ENCODE assay signal across 13 cellular contexts in the genomic region with DNA sequence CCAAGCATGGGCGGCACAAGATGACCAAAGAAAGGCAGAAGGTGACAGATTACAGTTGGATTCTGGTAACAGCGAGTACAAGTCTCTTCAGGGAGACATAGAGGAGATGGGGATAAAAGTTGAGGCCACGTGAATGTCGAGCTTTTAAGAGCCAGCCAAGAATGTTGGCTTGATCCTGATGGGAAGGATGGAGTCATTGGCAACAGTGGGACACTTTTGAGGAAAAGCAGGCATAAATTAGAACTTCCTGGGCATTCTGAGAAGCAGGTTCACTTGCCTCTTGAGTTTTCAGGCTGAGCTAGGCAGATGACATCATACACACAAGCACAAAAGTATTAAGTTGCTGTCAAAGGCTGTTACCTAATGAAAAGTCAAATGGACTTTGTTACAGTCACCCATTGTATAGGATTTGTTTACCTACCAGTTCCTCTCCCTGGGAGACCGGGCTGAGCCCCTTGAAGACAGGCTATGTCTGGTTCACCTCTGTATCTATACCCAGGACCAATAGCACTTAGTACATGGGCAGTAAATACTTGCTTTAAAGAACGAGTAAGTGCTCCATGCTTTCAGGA. TPM values are rescaled to one million over a fixed set of nuclear protein-coding genes. Genes with fewer than 3 reads are reported as not detected.
DNase-seq lines count a peak whose midpoint lies in the region; ATAC-seq, FAIRE-seq and TF ChIP-seq lines count a peak whose summit lies in the region.
"Had no signal": no experiment of that assay in that cellular context is flagged by ENCODE, and none has a peak within 500 bp of the region (broad histone marks: within the 10 kb centered on the region; RNA-seq: fewer than 3 reads in every experiment).

No MANE protein-coding gene starts in this region.

- peak overlapping the region in 1 of 2 experiments; percentile 42; a peak in 1 of 4 replicates for H3K4me2 ChIP-seq in H1 (ENCODE audit: insufficient read depth in 1 of 2, low read depth in 2 of 2, low read length in 2 of 2)

- H3K27ac ChIP-seq in SK-N-MC (0 out of 2 replicates have a peak overlapping the region, but pooled peaks have one; percentile 9), H1 (ENCODE audit: low read depth, low read length) (no peak overlapping the region), rectal smooth muscle tissue (ENCODE audit: low read depth, low read length) (peak overlapping the region; percentile 76)

- no peaks in the 10 kb centered on the region for H3K27me3 ChIP-seq in H1 (replicated peaks in 1 of 4; ENCODE audit: control insufficient read depth in 3 of 4, extremely low read depth in 1 of 4, insufficient read depth in 3 of 4, low read length in 3 of 4)
- H3K27me3 ChIP-seq in rectal smooth muscle tissue (ENCODE audit: control insufficient read depth, insufficient read depth, low read length) = no peaks in the 10 kb centered on the region

- H2BK15ac ChIP-seq in H1 (ENCODE audit: low read length) = no peak overlapping the region

- no peaks in the 10 kb centered on the region for H3K9me3 Mint-ChIP-seq in T-helper 2 cell treated with Interferon-gamma antibody and Interleukin-4, amounts not matched to agents 5 μg/mL and 100 μg/mL, for 36 hours

- no peak overlapping the region for H3K56ac ChIP-seq in H1 (replicated peaks; ENCODE audit: insufficient read length, low read depth, low read length)

- no peak overlapping the region for H2AFZ ChIP-seq in H1 (ENCODE audit: low read length)

- TF ChIP-seq EP300 in H1 (IDR thresholded peaks at IDR 0.05; ENCODE audit: borderline replicate concordance in 1 of 2, low read depth in 2 of 2, low read length in 2 of 2) = no peak

- H3K79me2 ChIP-seq in H1 (ENCODE audit: control insufficient read depth in 1 of 2, insufficient read depth in 2 of 2, low read length in 2 of 2) = peaks cover 19 to 100% of the 10 kb centered on the region in 2 experiments

- H3K79me1 ChIP-seq in H1 (ENCODE audit: low read depth, low read length) = peaks cover 19% of the 10 kb centered on the region

- no peak for TF ChIP-seq POLR2A in H1 (IDR thresholded peaks at IDR 0.05; ENCODE audit: control extremely low read depth in 1 of 2, low read depth in 2 of 2, low read length in 2 of 2)

- H3K23ac ChIP-seq in H1 (ENCODE audit: insufficient read length) = no peak overlapping the region

- no peak overlapping the region for H4K8ac ChIP-seq in H1 (ENCODE audit: extremely low read depth, insufficient read depth, low read length)

- no peaks in the 10 kb centered on the region; the same call in 1 of the 2 replicates for H3K36me3 ChIP-seq in SK-N-MC (ENCODE audit: insufficient read depth, low read length)
- no peaks in the 10 kb centered on the region for H3K36me3 ChIP-seq in H1 (ENCODE audit: control insufficient read depth in 2 of 4, insufficient read depth in 4 of 4, low read length in 3 of 4)
- no peaks in the 10 kb centered on the region for H3K36me3 ChIP-seq in rectal smooth muscle tissue (ENCODE audit: control insufficient read depth, insufficient read depth, low read length)

- POLR2A ChIA-PET in H1 (lab: Charles Lee; ENCODE audit: partially characterized antibody) = interaction anchor here (1.1 to 1.5 kb wide), 2 partner anchors 10 to 18 kb away, joined by 3 to 5 read pairs; no protein-coding TSS in a partner anchor

- no peak overlapping the region for H3K4me3 ChIP-seq in SK-N-MC
- no peak overlapping the region for H3K4me3 ChIP-seq in H1 (ENCODE audit: extremely low read depth in 1 of 4, insufficient read depth in 2 of 4, low read depth in 3 of 4, low read length in 4 of 4)
- H3K4me3 ChIP-seq in rectal smooth muscle tissue (ENCODE audit: low read length) = no peak overlapping the region

- no peak overlapping the region for H2BK120ac ChIP-seq in H1 (replicated peaks; ENCODE audit: low read depth, low read length)

- no peaks in the 10 kb centered on the region for H3K23me2 ChIP-seq in H1 (ENCODE audit: low read depth, low read length)

- H2BK20ac ChIP-seq in H1 (ENCODE audit: low read length) = no peak overlapping the region

- H3K4me3 Mint-ChIP-seq in T-helper 2 cell treated with Interferon-gamma antibody and Interleukin-4, amounts not matched to agents 5 μg/mL and 100 μg/mL, for 36 hours = peak overlapping the region; percentile 36

- ATAC-seq in GM19035 (IDR thresholded peaks at IDR 0.05; ENCODE audit: unreplicated experiment) = no peak
- ATAC-seq in GM18870 (IDR thresholded peaks at IDR 0.05; ENCODE audit: unreplicated experiment) = no peak

- peaks cover 6% of the 10 kb centered on the region for H3K36me3 Mint-ChIP-seq in T-helper 2 cell treated with Interferon-gamma antibody and Interleukin-4, amounts not matched to agents 5 μg/mL and 100 μg/mL, for 36 hours (ENCODE audit: low read depth)

- H3K14ac ChIP-seq in H1 (ENCODE audit: insufficient read length) = no peak overlapping the region

- H3K27me3 Mint-ChIP-seq in T-helper 2 cell treated with Interferon-gamma antibody and Interleukin-4, amounts not matched to agents 5 μg/mL and 100 μg/mL, for 36 hours (ENCODE audit: low read depth) = no peaks in the 10 kb centered on the region

- H3K27ac Mint-ChIP-seq in T-helper 2 cell treated with Interferon-gamma antibody and Interleukin-4, amounts not matched to agents 5 μg/mL and 100 μg/mL, for 36 hours = peak overlapping the region; percentile 18

- FAIRE-seq in H1 (lab: Jason Lieb, UNC) = no peak
- FAIRE-seq: urothelium cell line had no signal

- peaks cover 16 to 37% (median 22%) of the 10 kb centered on the region in 4 experiments for H3K4me1 ChIP-seq in H1 (replicated peaks in 1 of 4; ENCODE audit: control insufficient read depth in 3 of 4, insufficient read depth in 4 of 4, low read length in 3 of 4)
- peaks cover 15% of the 10 kb centered on the region for H3K4me1 ChIP-seq in rectal smooth muscle tissue (ENCODE audit: control insufficient read depth, insufficient read depth, low read length)

- CTCF ChIA-PET in H1 (lab: Charles Lee; ENCODE audit: partially characterized antibody) = interaction anchor here (1.4 kb wide), 1 partner anchor 24 kb away, joined by 3 read pairs; no protein-coding TSS in a partner anchor

- H3K18ac ChIP-seq in H1 (ENCODE audit: extremely low read depth, low read length) = no peak overlapping the region

- peak overlapping the region; percentile 62; the same call in 1 of the 2 replicates for H2BK5ac ChIP-seq in H1 (ENCODE audit: low read depth, low read length)

- no peak for DNase-seq in T-helper 2 cell treated with Interferon-gamma antibody and Interleukin-4, amounts not matched to agents 5 μg/mL and 100 μg/mL, for 36 hours (ENCODE audit: low spot score)
- DNase-seq in T-helper 2 cell (no peak), SK-N-MC (ENCODE audit: low read depth, low spot score) (no peak), H1 (ENCODE audit: low read depth in 1 of 2, low spot score in 2 of 2) (no peak), SKM-1 (lab: John Stamatoyannopoulos, UW; ENCODE audit: unreplicated experiment) (no peak)
- DNase-seq: activated CD4-positive, alpha-beta T cell treated with anti-CD3 and anti-CD28 coated beads for 1 hour; DMS79 treated with DMSO at 0.1 percent for 48 hours; midbrain; NCI-H187 treated with DMSO at 0.1 percent for 48 hours had no signal

- TF ChIP-seq RAD21 in H1 (IDR thresholded peaks at IDR 0.05 in 1 of 2, conservative IDR thresholded peaks at IDR 0.05 in 1 of 2; ENCODE audit: low read depth in 2 of 2, low read length in 2 of 2) = no peak

- H2BK12ac ChIP-seq in H1 (ENCODE audit: low read depth, low read length) = no peak overlapping the region

- WGBS in H1 (ENCODE audit: extremely low coverage in 1 of 2, insufficient coverage in 1 of 2, insufficient read length in 1 of 2, insufficient replicate concordance in 2 of 2, low coverage in 1 of 2, low lambda C conversion rate in 2 of 2, missing lambda C conversion rate in 1 of 2), 2 experiments = 88% methylated on average over 6 of the region's 6 CpGs; no CpG with 5 or more reads in 1 of the 2 experiments

- no peak overlapping the region for H3K4ac ChIP-seq in H1 (replicated peaks; ENCODE audit: insufficient read length, low read depth, low read length)

- H2AK5ac ChIP-seq in H1 (ENCODE audit: low read depth, low read length) = no peak overlapping the region

- no peak for TF ChIP-seq CTCF in H1 (IDR thresholded peaks at IDR 0.05; ENCODE audit: control extremely low read depth in 1 of 3, insufficient read depth in 1 of 3, low read depth in 1 of 3, low read length in 3 of 3)

- no peak overlapping the region for H3K9ac ChIP-seq in SK-N-MC (ENCODE audit: insufficient read length)
- no peak overlapping the region for H3K9ac ChIP-seq in H1 (replicated peaks in 1 of 4; ENCODE audit: extremely low read depth in 1 of 4, low read depth in 3 of 4, low read length in 3 of 4)
- no peak overlapping the region for H3K9ac ChIP-seq in rectal smooth muscle tissue (ENCODE audit: low read length)

- H3K4me1 Mint-ChIP-seq in T-helper 2 cell treated with Interferon-gamma antibody and Interleukin-4, amounts not matched to agents 5 μg/mL and 100 μg/mL, for 36 hours (ENCODE audit: low read depth) = peaks cover 60% of the 10 kb centered on the region

- peaks cover 17 to 31% of the 10 kb centered on the region in 2 experiments for H4K20me1 ChIP-seq in H1 (replicated peaks in 1 of 2; ENCODE audit: control insufficient read depth in 1 of 2, insufficient read depth in 2 of 2, low read length in 2 of 2)

- H3K9me3 ChIP-seq in SK-N-MC (ENCODE audit: low read depth, low read length) (no peaks in the 10 kb centered on the region), H1 (ENCODE audit: insufficient read depth in 2 of 2, low read depth in 1 of 2, low read length in 1 of 2) (no peaks in the 10 kb centered on the region)

- no peak overlapping the region for H4K91ac ChIP-seq in H1 (replicated peaks; ENCODE audit: insufficient read length, low read length)

- H4K5ac ChIP-seq in H1 (ENCODE audit: insufficient read length, low read depth, low read length) = no peak overlapping the region

TF ChIP-seq in H1, 55 proteins besides CTCF, POLR2A, EP300 and RAD21:
- TF ChIP-seq BRCA1 (IDR thresholded peaks at IDR 0.05; ENCODE audit: low read depth, low read length) (no peak), RBBP5 (IDR thresholded peaks at IDR 0.05; ENCODE audit: borderline replicate concordance, low read depth, low read length) (no peak), ASH2L (IDR thresholded peaks at IDR 0.05; ENCODE audit: low read length) (no peak), SRF (IDR thresholded peaks at IDR 0.05; ENCODE audit: low read depth, low read length) (no peak), NRF1 (IDR thresholded peaks at IDR 0.05; ENCODE audit: low read depth, low read length) (no peak), TAF1 (IDR thresholded peaks at IDR 0.05; ENCODE audit: low read depth, low read length) (no peak), TEAD4 (IDR thresholded peaks at IDR 0.05; ENCODE audit: low read depth, low read length) (no peak)

RNA-seq across cellular contexts. Expression of gene TNRC6B, which starts 41.1 kb away (rescaled TPM):
- total RNA-seq in H1 (2021; fragmentation: NEBNext Ultra II Directional; extraction: Animal tissue kit (Norgen Biotek cat#: 25700)) = 45.5 and 48.9 TPM in 2 replicates
- polyA plus RNA-seq in H1 (2011; rRNA removed) = 12.5 and 13.2 TPM in 2 replicates
- polyA plus RNA-seq in H1 (2011; cell fraction: cytosol; rRNA removed) = 12.7 TPM
- 28.6 TPM for polyA plus RNA-seq in H1 (2011; cell fraction: nucleus; rRNA removed)
- 12.5 to 15.8 TPM (median 12.7 TPM) in 4 replicates for polyA plus RNA-seq in H1 (2012, experiment 1 of 2)
- 7.8 TPM for polyA plus RNA-seq in H1 (2012, experiment 2 of 2)
- 8.5 TPM for polyA plus RNA-seq in H1 (2013, experiment 1 of 2)
- 7.6 TPM for polyA plus RNA-seq in H1 (2013, experiment 2 of 2)
- polyA minus RNA-seq in H1 (2011; rRNA and poly(A)+ RNA removed) = 64.5 and 70.8 TPM in 2 replicates
- 34.3 TPM for polyA minus RNA-seq in H1 (2011; cell fraction: cytosol; rRNA and poly(A)+ RNA removed)
- polyA minus RNA-seq in H1 (2011; cell fraction: nucleus; rRNA and poly(A)+ RNA removed) = 75.0 TPM
